Comparison of ENCODE assay signal across 8 cellular contexts in genomic region chr18:12551943-12552883, GRCh38.
DNase-seq lines count a peak whose midpoint lies in the region; ATAC-seq and TF ChIP-seq lines count a peak whose summit lies in the region.
"Not testable (repeated sequence)": the region's sequence is repeated elsewhere in the genome, so short reads cannot be mapped to it uniquely, and the experiment has no call there.

No MANE protein-coding gene starts in this region.

- not testable (repeated sequence) for H3K27me3 Mint-ChIP-seq in MCF 10A (ENCODE audit: insufficient read depth, unreplicated experiment); osteocyte (ENCODE audit: unreplicated experiment)

- peaks cover 14% of the 10 kb centered on the region for H3K36me3 Mint-ChIP-seq in MCF 10A (ENCODE audit: insufficient read depth, unreplicated experiment)
- H3K36me3 Mint-ChIP-seq in osteocyte (ENCODE audit: unreplicated experiment), result not testable (repeated sequence)

- H3K79me2 ChIP-seq in PC-3 (ENCODE audit: low read length), result peaks cover 33% of the 10 kb centered on the region

- H3K4me3 Mint-ChIP-seq in MCF 10A (ENCODE audit: unreplicated experiment), result peak overlapping the region; percentile 0
- H3K4me3 Mint-ChIP-seq in osteocyte (ENCODE audit: unreplicated experiment), result not testable (repeated sequence)

- H3K9me3 Mint-ChIP-seq in MCF 10A (ENCODE audit: unreplicated experiment); osteocyte (ENCODE audit: unreplicated experiment): not testable (repeated sequence)

- H3K4me3 ChIP-seq in MG63; PC-3 (ENCODE audit: low read length); fibroblast of pulmonary artery (replicated peaks; ENCODE audit: low read depth, low read length); upper lobe of right lung: not testable (repeated sequence)

- H3K4me1 Mint-ChIP-seq in MCF 10A (ENCODE audit: insufficient read depth, unreplicated experiment) (peaks cover 40% of the 10 kb centered on the region), osteocyte (ENCODE audit: unreplicated experiment) (peaks cover 22% of the 10 kb centered on the region)

- H3K27ac Mint-ChIP-seq in MCF 10A (ENCODE audit: low read depth, unreplicated experiment), result peak overlapping the region; percentile 89
- H3K27ac Mint-ChIP-seq in osteocyte (ENCODE audit: unreplicated experiment), result not testable (repeated sequence)

- not testable (repeated sequence) for H3K9ac ChIP-seq in PC-3 (ENCODE audit: low read length)

- ATAC-seq in PC-3 (peak; percentile 21; the same call in 1 of the 2 replicates), upper lobe of right lung (peak; percentile 91)

- not testable (repeated sequence) for H3K27ac ChIP-seq in PC-3 (ENCODE audit: low read length); upper lobe of right lung

- TF ChIP-seq CTCF in PC-3 (conservative IDR thresholded peaks at IDR 0.05; ENCODE audit: low read depth, low read length); MCF 10A (IDR thresholded peaks at IDR 0.05; ENCODE audit: unreplicated experiment); fibroblast of pulmonary artery (IDR thresholded peaks at IDR 0.05; ENCODE audit: low read length, missing control alignments); osteocyte (IDR thresholded peaks at IDR 0.05); upper lobe of right lung (IDR thresholded peaks at IDR 0.05): not testable (repeated sequence)

- H3F3A ChIP-seq in PC-3 (ENCODE audit: low read length, unreplicated experiment), result not testable (repeated sequence)

- intact Hi-C loops in PC-3 (cut with micrococcal nuclease); upper lobe of right lung (cut with DNase I): not testable (repeated sequence)
- intact Hi-C loops in MCF 10A (cut with micrococcal nuclease), result loop anchor here (5.0 kb wide), 1 partner anchor 105 kb away; the partner anchor contains the start of gene SPIRE1

- CTCF ChIA-PET in PC-3 (lab: Charles Lee), result not testable (repeated sequence)
- CTCF ChIA-PET in MCF 10A (lab: Yijun Ruan, JAX), result interaction anchor here (1.1 to 1.6 kb wide), 2 partner anchors 17 to 28 kb away, joined by 3 to 4 read pairs; no protein-coding TSS in a partner anchor

- not testable (repeated sequence) for H3K27me3 ChIP-seq in MG63; PC-3 (ENCODE audit: low read length); upper lobe of right lung

- H3K4me2 ChIP-seq in PC-3 (ENCODE audit: low read length), result not testable (repeated sequence)

- BruUV-seq in PC-3 (replicated peaks; lab: Mats Ljungman, UMichigan); MCF 10A (replicated peaks; lab: Mats Ljungman, UMichigan): not testable (repeated sequence)

- not testable (repeated sequence) for H3K9me2 ChIP-seq in PC-3 (replicated peaks; ENCODE audit: low read length)

- H3K4me1 ChIP-seq in PC-3 (ENCODE audit: insufficient read depth, low read length); upper lobe of right lung: not testable (repeated sequence)

- POLR2A ChIA-PET in PC-3 (lab: Charles Lee; ENCODE audit: unreplicated experiment), result interaction anchor here (0.5 kb wide), 1 partner anchor 48 kb away, joined by 3 read pairs; no protein-coding TSS in a partner anchor
- POLR2A ChIA-PET in MCF 10A (lab: Yijun Ruan, JAX), result interaction anchor here (0.7 to 4.4 kb wide), 17 partner anchors 9 to 106 kb away, joined by 3 to 40 read pairs (median 5); partner anchors contain the start of gene SPIRE1

- not testable (repeated sequence) for H2AFZ ChIP-seq in PC-3 (ENCODE audit: low read length)

- DNase-seq in DMS 273 (lab: John Stamatoyannopoulos, UW; ENCODE audit: unreplicated experiment) (peak; percentile 42), MG63 (peak; percentile 94), MCF 10A (ENCODE audit: unreplicated experiment) (peak; percentile 92), fibroblast of pulmonary artery (ENCODE audit: low read depth) (peak; percentile 39), iris pigment epithelial cell (ENCODE audit: low read depth) (peak; percentile 83), osteocyte (ENCODE audit: extremely low spot score, unreplicated experiment) (peak; percentile 69), upper lobe of right lung (peak; percentile 83)
- DNase-seq in PC-3, result not testable (repeated sequence)

- H3K9me3 ChIP-seq in MG63, result peaks cover 16% of the 10 kb centered on the region
- not testable (repeated sequence) for H3K9me3 ChIP-seq in PC-3 (ENCODE audit: low read length); upper lobe of right lung

- not testable (repeated sequence) for H3K36me3 ChIP-seq in MG63; PC-3 (ENCODE audit: low read depth, low read length); upper lobe of right lung

- not testable (repeated sequence) for H4K20me1 ChIP-seq in PC-3 (ENCODE audit: low read length)
